ENCODE assay signal across 34 cellular contexts in the genomic region with DNA sequence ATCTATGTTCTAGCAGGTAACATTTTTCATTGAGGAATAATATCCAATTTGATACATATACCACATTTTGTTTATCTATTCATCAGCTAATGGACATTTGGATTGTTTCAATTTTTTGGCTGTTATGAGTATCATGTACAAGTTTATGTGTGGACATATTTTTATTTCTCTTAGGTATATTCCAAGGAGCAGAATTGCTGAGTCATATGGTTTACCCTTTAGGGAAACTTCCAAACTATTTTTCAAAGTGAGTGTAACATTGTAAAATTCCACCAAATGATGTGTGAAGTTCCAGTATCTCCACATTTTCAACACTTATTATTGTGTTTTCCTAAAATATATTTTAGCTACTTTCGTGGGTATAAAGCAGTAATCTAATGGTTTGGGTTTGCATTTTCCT.
"Had no signal": no experiment of that assay in that cellular context is flagged by ENCODE, and none has a peak within 500 bp of the region (broad histone marks: within the 10 kb centered on the region; RNA-seq: fewer than 3 reads in every experiment).

No MANE protein-coding gene starts in this region.

- H3K36me3 ChIP-seq: MG63 had no signal

- H3K9me3 ChIP-seq: MG63 had no signal

- DNase-seq: Kasumi-1, MG63, MM.1S, MV-4-11, NCI-H1048, NCI-H1092, NCI-H1092 treated with DMSO at 0.1 percent for 48 hours, NCI-H1105, NCI-H1105 treated with DMSO at 0.1 percent for 48 hours, NCI-H1417, NCI-H1417 treated with DMSO at 0.1 percent for 48 hours, NCI-H1436, NCI-H1436 treated with DMSO at 0.1 percent for 48 hours, NCI-H1694, NCI-H1694 treated with DMSO at 0.1 percent for 48 hours, NCI-H187, NCI-H187 treated with DMSO at 0.1 percent for 48 hours, NCI-H1930, NCI-H2029, NCI-H2029 treated with DMSO at 0.1 percent for 48 hours, NCI-H2081, NCI-H2081 treated with DMSO at 0.1 percent for 48 hours, NCI-H2107, NCI-H2171, NCI-H2171 treated with DMSO at 0.1 percent for 48 hours, NCI-H226, NCI-H345, NCI-H446, NCI-H446 treated with DMSO at 0.1 percent for 48 hours, NCI-H510A, NCI-H510A treated with DMSO at 0.1 percent for 48 hours, NCI-H524, NCI-H524 treated with DMSO at 0.1 percent for 48 hours, NCI-H526 had no signal

- H3K4me3 ChIP-seq: MG63 had no signal

- H3K27me3 ChIP-seq: MG63 had no signal
